In the genomic region with DNA sequence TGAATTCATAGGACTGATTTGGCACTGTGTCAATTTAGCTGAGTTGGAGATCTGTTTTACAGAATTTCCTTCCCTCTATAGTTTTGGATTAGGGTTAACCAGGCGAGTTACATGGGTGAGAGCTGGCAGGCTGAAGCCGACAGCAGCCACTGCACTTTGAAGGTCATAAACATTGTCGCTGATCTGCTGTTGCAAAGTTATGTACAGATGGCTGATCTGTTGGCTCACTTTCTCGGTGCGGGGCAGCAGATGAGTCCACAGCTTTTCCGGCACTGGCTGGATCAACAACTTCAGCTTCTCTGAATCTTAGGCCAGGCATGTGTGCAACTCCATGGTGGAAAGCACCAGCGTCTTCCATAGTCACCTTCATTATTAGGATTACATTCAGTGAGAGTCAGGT, we compare ENCODE assay signal across 29 cellular contexts.
"Had no signal": no experiment of that assay in that cellular context is flagged by ENCODE, and none has a peak within 500 bp of the region (broad histone marks: within the 10 kb centered on the region; RNA-seq: fewer than 3 reads in every experiment).

No MANE protein-coding gene starts in this region.

- H3K27ac Mint-ChIP-seq: activated B cell treated with CpG ODN at 0.5 μM for 24 hours; activated CD4-positive, alpha-beta T cell treated with anti-CD3 and anti-CD28 coated beads for 36 hours; activated naive CD4-positive, alpha-beta T cell treated with anti-CD3 and anti-CD28 coated beads for 36 hours; activated naive CD8-positive, alpha-beta T cell treated with anti-CD3 and anti-CD28 coated beads, Interleukin-2, amount 10 ng/mL, durations not matched to agents 7 days and 5 days; effector memory CD8-positive, alpha-beta T cell; immature natural killer cell; mesothelial cell of epicardium; naive thymus-derived CD8-positive, alpha-beta T cell; stimulated activated naive CD8-positive, alpha-beta T cell treated with anti-CD3 and anti-CD28 coated beads, Interleukin-15, amount 100 ng/mL, for 72 hours had no signal

- H3K27me3 ChIP-seq: breast epithelium, pancreas, transverse colon, uterus had no signal

- H3K27ac ChIP-seq: breast epithelium, left ventricle myocardium inferior, pancreas, psoas muscle, skin epidermis, transverse colon, uterus had no signal

- H3K9me3 Mint-ChIP-seq: activated B cell treated with CpG ODN at 0.5 μM for 24 hours; activated naive CD4-positive, alpha-beta T cell treated with anti-CD3 and anti-CD28 coated beads for 36 hours; activated naive CD8-positive, alpha-beta T cell treated with anti-CD3 and anti-CD28 coated beads, Interleukin-2, amount 10 ng/mL, durations not matched to agents 7 days and 5 days; central memory CD8-positive, alpha-beta T cell; immature natural killer cell; mesothelial cell of epicardium; naive thymus-derived CD8-positive, alpha-beta T cell; stimulated activated naive CD8-positive, alpha-beta T cell treated with anti-CD3 and anti-CD28 coated beads, Interleukin-15, amount 100 ng/mL, for 72 hours had no signal

- H3K36me3 Mint-ChIP-seq: activated naive CD8-positive, alpha-beta T cell treated with anti-CD3 and anti-CD28 coated beads, Interleukin-2, amount 10 ng/mL, durations not matched to agents 7 days and 5 days; immature natural killer cell; mesothelial cell of epicardium; naive thymus-derived CD8-positive, alpha-beta T cell had no signal

- H3K4me3 ChIP-seq: breast epithelium, left ventricle myocardium inferior, pancreas, psoas muscle, skin epidermis, transverse colon, uterus had no signal

- H3K9me3 ChIP-seq: breast epithelium, left ventricle myocardium inferior, pancreas, psoas muscle, transverse colon, uterus had no signal

- ATAC-seq: activated CD4-positive, alpha-beta T cell treated with anti-CD3 and anti-CD28 coated beads for 36 hours; effector memory CD8-positive, alpha-beta T cell; esophagus mucosa; naive thymus-derived CD8-positive, alpha-beta T cell; psoas muscle; right cardiac atrium; stimulated activated naive CD8-positive, alpha-beta T cell treated with anti-CD3 and anti-CD28 coated beads, Interleukin-15, amount 100 ng/mL, for 72 hours had no signal

- H3K4me3 Mint-ChIP-seq: activated B cell treated with CpG ODN at 0.5 μM for 24 hours; activated CD4-positive, alpha-beta T cell treated with anti-CD3 and anti-CD28 coated beads for 36 hours; activated naive CD4-positive, alpha-beta T cell treated with anti-CD3 and anti-CD28 coated beads for 36 hours; activated naive CD8-positive, alpha-beta T cell treated with anti-CD3 and anti-CD28 coated beads, Interleukin-2, amount 10 ng/mL, durations not matched to agents 7 days and 5 days; central memory CD8-positive, alpha-beta T cell; effector memory CD8-positive, alpha-beta T cell; immature natural killer cell; mesothelial cell of epicardium; naive thymus-derived CD8-positive, alpha-beta T cell; stimulated activated naive CD8-positive, alpha-beta T cell treated with anti-CD3 and anti-CD28 coated beads, Interleukin-15, amount 100 ng/mL, for 72 hours had no signal

- H3K4me1 ChIP-seq: breast epithelium, left ventricle myocardium inferior, pancreas, psoas muscle, transverse colon, uterus had no signal

- H3K36me3 ChIP-seq: breast epithelium, left ventricle myocardium inferior, pancreas, transverse colon, uterus had no signal

- H3K4me1 Mint-ChIP-seq: activated B cell treated with CpG ODN at 0.5 μM for 24 hours; activated CD4-positive, alpha-beta T cell treated with anti-CD3 and anti-CD28 coated beads for 36 hours; activated naive CD8-positive, alpha-beta T cell treated with anti-CD3 and anti-CD28 coated beads, Interleukin-2, amount 10 ng/mL, durations not matched to agents 7 days and 5 days; central memory CD8-positive, alpha-beta T cell; immature natural killer cell; mesothelial cell of epicardium; stimulated activated naive CD8-positive, alpha-beta T cell treated with anti-CD3 and anti-CD28 coated beads, Interleukin-15, amount 100 ng/mL, for 72 hours had no signal

- FAIRE-seq: colon, endothelial cell of umbilical vein, pancreas, TTC549 had no signal

- H3K27me3 Mint-ChIP-seq: stimulated activated naive CD8-positive, alpha-beta T cell treated with anti-CD3 and anti-CD28 coated beads, Interleukin-15, amount 100 ng/mL, for 72 hours had no signal

- DNase-seq: activated B cell treated with CpG ODN at 0.5 μM for 24 hours; activated CD4-positive, alpha-beta T cell treated with anti-CD3 and anti-CD28 coated beads for 36 hours; activated CD4-positive, alpha-beta T cell treated with anti-CD3 and anti-CD28 coated beads, Interleukin-2, amount 50 U/mL, for 4 hours; activated CD8-positive, alpha-beta memory T cell treated with anti-CD3 and anti-CD28 coated beads, Interleukin-2, amount 50 U/mL, for 48 hours; activated naive CD4-positive, alpha-beta T cell treated with anti-CD3 and anti-CD28 coated beads for 36 hours; activated naive CD8-positive, alpha-beta T cell treated with anti-CD3 and anti-CD28 coated beads, Interleukin-2, amount 10 ng/mL, durations not matched to agents 7 days and 5 days; activated T-cell treated with anti-CD3 and anti-CD28 coated beads, Interleukin-2, amount 50 U/mL, for 48 hours; amniotic stem cell; effector memory CD8-positive, alpha-beta T cell; foreskin melanocyte; immature natural killer cell; kidney glomerular epithelial cell; left ventricle myocardium inferior; naive thymus-derived CD8-positive, alpha-beta T cell; pancreas; psoas muscle; right cardiac atrium; stimulated activated CD4-positive, alpha-beta T cell treated with anti-CD3 and anti-CD28 coated beads, Interleukin-1b, Interleukin-23, amount 100 ng/mL, for 48 hours; stimulated activated naive CD8-positive, alpha-beta T cell treated with anti-CD3 and anti-CD28 coated beads, Interleukin-15, amount 100 ng/mL, for 72 hours; transverse colon; uterus had no signal
